13 cellular contexts compared by ENCODE assay signal in the genomic region with DNA sequence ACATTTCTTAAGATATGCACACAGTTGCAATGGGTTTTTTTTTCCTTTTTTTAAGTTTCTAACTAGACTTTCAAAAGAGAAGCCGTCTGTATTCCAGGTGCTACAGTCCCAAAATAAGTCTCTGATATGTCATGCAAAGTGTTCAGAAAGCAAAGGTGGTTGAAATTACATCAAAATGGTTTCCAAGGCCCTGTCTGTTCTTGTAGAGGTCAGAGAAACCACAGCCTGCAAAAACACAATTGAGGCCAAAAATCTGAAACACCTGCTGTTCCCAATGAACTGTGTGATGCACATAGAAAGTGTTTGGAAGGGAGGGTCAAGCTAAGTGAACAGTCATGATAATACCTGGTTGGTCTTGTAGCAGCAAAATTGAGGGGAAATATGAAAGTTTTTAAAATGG.
A peak's percentile ranks its signal among the peaks of the same experiment; 100 is the strongest.
DNase-seq lines count a peak whose midpoint lies in the region; ATAC-seq, FAIRE-seq and TF ChIP-seq lines count a peak whose summit lies in the region.
"Had no signal": no experiment of that assay in that cellular context is flagged by ENCODE, and none has a peak within 500 bp of the region (broad histone marks: within the 10 kb centered on the region; RNA-seq: fewer than 3 reads in every experiment).

No MANE protein-coding gene starts in this region.

- H3K79me2 ChIP-seq in GM12878 (ENCODE audit: control insufficient read depth, insufficient read depth, low read length) = no peaks in the 10 kb centered on the region

- intact Hi-C loops in GM12878 (cut with micrococcal nuclease; ENCODE audit: unreplicated experiment) = no loop called here

- ATAC-seq in GM18868 (IDR thresholded peaks at IDR 0.05; ENCODE audit: unreplicated experiment) (peak; percentile 50), GM21528 (IDR thresholded peaks at IDR 0.05; ENCODE audit: low FRiP score, unreplicated experiment) (peak; percentile 90), HG03097 (IDR thresholded peaks at IDR 0.05; ENCODE audit: low FRiP score, unreplicated experiment) (peak; percentile 77), GM12878 (peak; percentile 85)
- ATAC-seq: CD8-positive, alpha-beta T cell; T-helper 17 cell had no signal

- H3K4me2 ChIP-seq in GM12878 (ENCODE audit: control insufficient read depth, insufficient read depth) = peak overlapping the region; percentile 22; the same call in 1 of the 2 replicates

- peaks cover 10% of the 10 kb centered on the region for H3K4me1 ChIP-seq in GM12878 (ENCODE audit: control insufficient read depth, insufficient read depth, low read length)

- WGBS in GM12878 (ENCODE audit: insufficient coverage, insufficient replicate concordance, low lambda C conversion rate, missing lambda C conversion rate) = 33% methylated on average over 1 of the region's 1 CpG

- peak; percentile 27 for FAIRE-seq in GM12878 (lab: Jason Lieb, UNC)
- FAIRE-seq: GM12892 had no signal

- POLR2A ChIA-PET in GM12878 (lab: Charles Lee) = no interaction called here

- TF ChIP-seq EP300 in GM12878 (IDR thresholded peaks at IDR 0.05; ENCODE audit: borderline replicate concordance in 1 of 2, control insufficient read depth in 1 of 2, low read depth in 2 of 2, low read length in 2 of 2) = peak; percentile 37 to 58; a peak in 2 of 4 replicates

- H3K36me3 ChIP-seq in GM12878 (ENCODE audit: control insufficient read depth in 2 of 2, insufficient read depth in 2 of 2, low read length in 1 of 2) = no peaks in the 10 kb centered on the region

- SMC1A ChIA-PET in GM12878 (lab: Charles Lee; ENCODE audit: uncharacterized antibody, unreplicated experiment) = interaction anchor here (0.9 to 1.0 kb wide), 2 partner anchors 16 to 61 kb away, joined by 3 read pairs; no protein-coding TSS in a partner anchor

- RAD21 ChIA-PET in GM12878 (lab: Charles Lee; ENCODE audit: unreplicated experiment) = no interaction called here

- H3K4me3 ChIP-seq in GM12878 = no peak overlapping the region
- H3K4me3 ChIP-seq: lung had no signal

- H4K20me1 ChIP-seq in GM12878 (ENCODE audit: control insufficient read depth, insufficient read depth) = no peaks in the 10 kb centered on the region

- CTCF ChIA-PET in GM12878 (lab: Yijun Ruan, JAX) = no interaction called here

- no TSS peak for BruUV-seq in GM12878 (replicated peaks; lab: Mats Ljungman, UMichigan)

- DNase-seq in GM12878 (ENCODE audit: low read depth, low spot score) = peak; percentile 33
- DNase-seq in AG08396 (ENCODE audit: low spot score) = no peak
- DNase-seq in cerebellum (ENCODE audit: low spot score) = no peak
- DNase-seq in NCI-H345 treated with DMSO at 0.1 percent for 48 hours (lab: John Stamatoyannopoulos, UW; ENCODE audit: unreplicated experiment) = no peak
- no peak for DNase-seq in NCI-H446 (lab: John Stamatoyannopoulos, UW)
- DNase-seq: CD8-positive, alpha-beta T cell; stimulated activated CD4-positive, alpha-beta T cell treated with anti-CD3 and anti-CD28 coated beads, Interleukin-4, amount 100 ng/mL, for 24 hours; T-helper 17 cell had no signal

- H3K27me3 ChIP-seq in GM12878 (replicated peaks in 1 of 2; ENCODE audit: control insufficient read depth in 2 of 2, insufficient read depth in 2 of 2, low read length in 1 of 2) = no peaks in the 10 kb centered on the region

- no peak for TF ChIP-seq POLR2A in GM12878 (IDR thresholded peaks at IDR 0.05; ENCODE audit: low read depth, low read length)

- no peak overlapping the region; the same call in 1 of the 2 replicates for H3K27ac ChIP-seq in GM12878 (ENCODE audit: control insufficient read depth, insufficient read depth)

- H3K9me3 ChIP-seq in GM12878 (replicated peaks; ENCODE audit: control insufficient read depth, insufficient read depth, low read length) = no peaks in the 10 kb centered on the region

- in situ Hi-C loops in GM12878 (cut with MboI) = no loop called here

- H2AFZ ChIP-seq in GM12878 (ENCODE audit: control insufficient read depth, low read depth, low read length) = no peak overlapping the region

- H3K9ac ChIP-seq in GM12878 (ENCODE audit: control insufficient read depth, insufficient read depth, low read length) = no peak overlapping the region

- no peak for TF ChIP-seq CTCF in GM12878 (IDR thresholded peaks at IDR 0.05 in 2 of 3, conservative IDR thresholded peaks at IDR 0.05 in 1 of 3; ENCODE audit: control insufficient read depth in 2 of 3, extremely low read depth in 1 of 3, insufficient read depth in 1 of 3, low read depth in 3 of 3, low read length in 3 of 3)

- TF ChIP-seq RAD21 in GM12878 (IDR thresholded peaks at IDR 0.05; ENCODE audit: insufficient read depth, low read depth, low read length) = no peak

TF ChIP-seq in GM12878, 131 proteins besides CTCF, POLR2A, EP300 and RAD21 (continues in another document):
- TF ChIP-seq IKZF2 (IDR thresholded peaks at IDR 0.05) (peak; percentile 46 to 50; a peak in 3 of 4 replicates), IKZF1 (conservative IDR thresholded peaks at IDR 0.05) (peak; percentile 37; the same call in 1 of the 2 replicates), JUNB (IDR thresholded peaks at IDR 0.05) (no peak), RUNX3 (IDR thresholded peaks at IDR 0.05; ENCODE audit: low read length) (peak; percentile 90), BCL11A (IDR thresholded peaks at IDR 0.05; ENCODE audit: low read depth, low read length) (0 out of 2 replicates have a peak, but pooled peaks have one; percentile 8), CEBPB (IDR thresholded peaks at IDR 0.05; ENCODE audit: borderline replicate concordance in 1 of 2, low read depth in 2 of 2, low read length in 2 of 2) (no peak), CREM (IDR thresholded peaks at IDR 0.05; ENCODE audit: low read depth) (peak; percentile 29; the same call in 1 of the 2 replicates), FOS (IDR thresholded peaks at IDR 0.05; ENCODE audit: borderline replicate concordance, extremely low read depth, insufficient read length) (no peak), MTA2 (IDR thresholded peaks at IDR 0.05; ENCODE audit: low read depth) (peak; percentile 37; the same call in 1 of the 2 replicates), CBFB (IDR thresholded peaks at IDR 0.05; ENCODE audit: low read depth) (peak; percentile 48; the same call in 1 of the 2 replicates), ZNF274 (IDR thresholded peaks at IDR 0.05; ENCODE audit: insufficient read depth, insufficient read length) (no peak), MEF2A (IDR thresholded peaks at IDR 0.05; ENCODE audit: insufficient read depth, low read depth, low read length) (peak; percentile 73), TCF12 (IDR thresholded peaks at IDR 0.05; ENCODE audit: low read depth, low read length) (peak; percentile 67), NFIC (IDR thresholded peaks at IDR 0.05; ENCODE audit: low read depth, low read length) (peak; percentile 43; the same call in 1 of the 2 replicates)
- TF ChIP-seq, protein P1, sequence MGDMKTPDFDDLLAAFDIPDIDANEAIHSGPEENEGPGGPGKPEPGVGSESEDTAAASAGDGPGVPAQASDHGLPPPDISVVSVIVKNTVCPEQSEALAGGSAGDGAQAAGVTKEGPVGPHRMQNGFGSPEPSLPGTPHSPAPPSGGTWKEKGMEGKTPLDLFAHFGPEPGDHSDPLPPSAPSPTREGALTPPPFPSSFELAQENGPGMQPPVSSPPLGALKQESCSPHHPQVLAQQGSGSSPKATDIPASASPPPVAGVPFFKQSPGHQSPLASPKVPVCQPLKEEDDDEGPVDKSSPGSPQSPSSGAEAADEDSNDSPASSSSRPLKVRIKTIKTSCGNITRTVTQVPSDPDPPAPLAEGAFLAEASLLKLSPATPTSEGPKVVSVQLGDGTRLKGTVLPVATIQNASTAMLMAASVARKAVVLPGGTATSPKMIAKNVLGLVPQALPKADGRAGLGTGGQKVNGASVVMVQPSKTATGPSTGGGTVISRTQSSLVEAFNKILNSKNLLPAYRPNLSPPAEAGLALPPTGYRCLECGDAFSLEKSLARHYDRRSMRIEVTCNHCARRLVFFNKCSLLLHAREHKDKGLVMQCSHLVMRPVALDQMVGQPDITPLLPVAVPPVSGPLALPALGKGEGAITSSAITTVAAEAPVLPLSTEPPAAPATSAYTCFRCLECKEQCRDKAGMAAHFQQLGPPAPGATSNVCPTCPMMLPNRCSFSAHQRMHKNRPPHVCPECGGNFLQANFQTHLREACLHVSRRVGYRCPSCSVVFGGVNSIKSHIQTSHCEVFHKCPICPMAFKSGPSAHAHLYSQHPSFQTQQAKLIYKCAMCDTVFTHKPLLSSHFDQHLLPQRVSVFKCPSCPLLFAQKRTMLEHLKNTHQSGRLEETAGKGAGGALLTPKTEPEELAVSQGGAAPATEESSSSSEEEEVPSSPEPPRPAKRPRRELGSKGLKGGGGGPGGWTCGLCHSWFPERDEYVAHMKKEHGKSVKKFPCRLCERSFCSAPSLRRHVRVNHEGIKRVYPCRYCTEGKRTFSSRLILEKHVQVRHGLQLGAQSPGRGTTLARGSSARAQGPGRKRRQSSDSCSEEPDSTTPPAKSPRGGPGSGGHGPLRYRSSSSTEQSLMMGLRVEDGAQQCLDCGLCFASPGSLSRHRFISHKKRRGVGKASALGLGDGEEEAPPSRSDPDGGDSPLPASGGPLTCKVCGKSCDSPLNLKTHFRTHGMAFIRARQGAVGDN (IDR thresholded peaks at IDR 0.05) = 0 out of 2 replicates have a peak, but pooled peaks have one; percentile 29
- TF ChIP-seq, protein P2, sequence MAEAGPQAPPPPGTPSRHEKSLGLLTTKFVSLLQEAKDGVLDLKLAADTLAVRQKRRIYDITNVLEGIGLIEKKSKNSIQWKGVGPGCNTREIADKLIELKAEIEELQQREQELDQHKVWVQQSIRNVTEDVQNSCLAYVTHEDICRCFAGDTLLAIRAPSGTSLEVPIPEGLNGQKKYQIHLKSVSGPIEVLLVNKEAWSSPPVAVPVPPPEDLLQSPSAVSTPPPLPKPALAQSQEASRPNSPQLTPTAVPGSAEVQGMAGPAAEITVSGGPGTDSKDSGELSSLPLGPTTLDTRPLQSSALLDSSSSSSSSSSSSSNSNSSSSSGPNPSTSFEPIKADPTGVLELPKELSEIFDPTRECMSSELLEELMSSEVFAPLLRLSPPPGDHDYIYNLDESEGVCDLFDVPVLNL (IDR thresholded peaks at IDR 0.05; ENCODE audit: low read depth, low read length) = no peak
- TF ChIP-seq, protein P3, sequence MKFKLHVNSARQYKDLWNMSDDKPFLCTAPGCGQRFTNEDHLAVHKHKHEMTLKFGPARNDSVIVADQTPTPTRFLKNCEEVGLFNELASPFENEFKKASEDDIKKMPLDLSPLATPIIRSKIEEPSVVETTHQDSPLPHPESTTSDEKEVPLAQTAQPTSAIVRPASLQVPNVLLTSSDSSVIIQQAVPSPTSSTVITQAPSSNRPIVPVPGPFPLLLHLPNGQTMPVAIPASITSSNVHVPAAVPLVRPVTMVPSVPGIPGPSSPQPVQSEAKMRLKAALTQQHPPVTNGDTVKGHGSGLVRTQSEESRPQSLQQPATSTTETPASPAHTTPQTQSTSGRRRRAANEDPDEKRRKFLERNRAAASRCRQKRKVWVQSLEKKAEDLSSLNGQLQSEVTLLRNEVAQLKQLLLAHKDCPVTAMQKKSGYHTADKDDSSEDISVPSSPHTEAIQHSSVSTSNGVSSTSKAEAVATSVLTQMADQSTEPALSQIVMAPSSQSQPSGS (IDR thresholded peaks at IDR 0.05; ENCODE audit: low read length) = no peak
